In the genomic region with DNA sequence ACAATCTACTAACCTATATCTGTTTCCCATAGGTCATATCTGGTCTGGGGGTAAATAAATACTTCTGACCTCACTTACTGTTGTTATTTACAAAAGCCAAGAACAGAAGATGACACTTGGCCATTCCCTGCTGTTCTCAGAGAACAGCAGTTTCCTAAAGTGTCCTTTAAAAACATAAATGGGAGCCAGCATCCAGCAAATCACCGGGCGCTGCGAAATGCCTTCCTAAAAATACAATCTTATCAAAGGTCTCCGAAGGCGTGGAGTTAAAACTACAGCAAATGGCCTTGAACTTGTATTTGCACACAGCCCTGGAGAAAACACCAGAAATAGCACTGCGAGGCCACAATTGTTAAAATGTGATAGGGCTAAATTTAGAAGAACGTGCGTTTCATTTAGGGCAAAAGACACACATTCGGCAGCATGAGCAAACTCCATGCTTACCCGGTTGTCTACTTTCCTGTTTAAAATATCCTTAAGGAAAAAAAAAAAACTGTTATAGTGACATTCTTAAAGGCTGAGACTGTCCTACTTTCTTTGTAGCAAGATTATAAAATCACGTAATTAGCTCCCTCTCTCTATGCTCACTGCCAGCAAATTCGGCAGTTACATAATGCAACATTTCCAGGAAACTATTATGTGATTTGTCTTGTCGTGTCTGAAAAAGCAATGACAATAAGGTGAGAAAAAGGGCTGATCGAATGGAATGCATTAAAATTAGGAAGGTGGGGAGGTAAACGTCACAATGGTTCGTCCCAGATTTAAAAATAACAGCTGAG, we compare ENCODE assay signal across 1 cellular context.
TF ChIP-seq lines count a peak whose summit lies in the region.

No MANE protein-coding gene starts in this region.

TF ChIP-seq in HepG2, 621 proteins besides CTCF, POLR2A, EP300 and RAD21 (continued from another document and continues in another):
- TF ChIP-seq GLI4 (CRISPR knock-in tag; IDR thresholded peaks at IDR 0.05; ENCODE audit: borderline replicate concordance) (no peak), TCF7L2 (IDR thresholded peaks at IDR 0.05; ENCODE audit: low read depth, low read length) (no peak), ZNF121 (CRISPR knock-in tag; IDR thresholded peaks at IDR 0.05) (no peak), ZNF781 (CRISPR knock-in tag; IDR thresholded peaks at IDR 0.05; ENCODE audit: borderline replicate concordance, not compliant biosample characterization) (no peak), KDM5B (CRISPR knock-in tag; IDR thresholded peaks at IDR 0.05; ENCODE audit: borderline replicate concordance) (no peak), ZSCAN29 (CRISPR knock-in tag; conservative IDR thresholded peaks at IDR 0.05) (no peak), ARID4A (CRISPR knock-in tag; IDR thresholded peaks at IDR 0.05; ENCODE audit: borderline replicate concordance) (no peak; the same call in 1 of the 2 replicates), ZSCAN9 (CRISPR knock-in tag; IDR thresholded peaks at IDR 0.05; ENCODE audit: borderline replicate concordance) (no peak), STAT5B (CRISPR knock-in tag; IDR thresholded peaks at IDR 0.05) (no peak), DNMT1 (CRISPR knock-in tag; IDR thresholded peaks at IDR 0.05) (no peak), ZGPAT (CRISPR knock-in tag; IDR thresholded peaks at IDR 0.05) (0 out of 2 replicates have a peak, but pooled peaks have one; percentile 0), ZNF543 (CRISPR knock-in tag; IDR thresholded peaks at IDR 0.05) (no peak), NCOR1 (IDR thresholded peaks at IDR 0.05; ENCODE audit: borderline replicate concordance, low read length) (peak; percentile 46; the same call in 1 of the 2 replicates), MED13 (CRISPR knock-in tag; IDR thresholded peaks at IDR 0.05) (no peak), BRD4 (CRISPR knock-in tag; IDR thresholded peaks at IDR 0.05) (no peak), MYNN (CRISPR knock-in tag; IDR thresholded peaks at IDR 0.05; ENCODE audit: low read depth) (no peak), HNRNPH1 (optimal IDR thresholded peaks at IDR 0.05; ENCODE audit: low read depth, low read length) (no peak), ZBTB14 (CRISPR knock-in tag; IDR thresholded peaks at IDR 0.05) (no peak), SYNCRIP (IDR thresholded peaks at IDR 0.05; ENCODE audit: insufficient read depth, low read depth, low read length) (no peak), SAP130 (CRISPR knock-in tag; IDR thresholded peaks at IDR 0.05; ENCODE audit: low read depth) (peak; percentile 67), NAIF1 (CRISPR knock-in tag; IDR thresholded peaks at IDR 0.05; ENCODE audit: borderline replicate concordance) (no peak; the same call in 1 of the 2 replicates), IRF1 (CRISPR knock-in tag; IDR thresholded peaks at IDR 0.05; ENCODE audit: low read depth) (no peak), ZNF431 (CRISPR knock-in tag; IDR thresholded peaks at IDR 0.05; ENCODE audit: borderline replicate concordance, low read depth) (no peak), ZNF326 (CRISPR knock-in tag; IDR thresholded peaks at IDR 0.05; ENCODE audit: borderline replicate concordance) (no peak), ZFAT (CRISPR knock-in tag; conservative IDR thresholded peaks at IDR 0.05) (no peak), ZNF274 (CRISPR knock-in tag; IDR thresholded peaks at IDR 0.05) (no peak), PRDM15 (CRISPR knock-in tag; IDR thresholded peaks at IDR 0.05) (no peak), DMAP1 (CRISPR knock-in tag; IDR thresholded peaks at IDR 0.05) (no peak; the same call in 1 of the 2 replicates), ZNF772 (CRISPR knock-in tag; IDR thresholded peaks at IDR 0.05) (no peak), RFX3 (CRISPR knock-in tag; IDR thresholded peaks at IDR 0.05) (no peak), NFYC (CRISPR knock-in tag; IDR thresholded peaks at IDR 0.05) (no peak), MAFK (conservative IDR thresholded peaks at IDR 0.05 in 1 of 2, IDR thresholded peaks at IDR 0.05 in 1 of 2; ENCODE audit: low read length in 2 of 2) (no peak), MTF1 (CRISPR knock-in tag; IDR thresholded peaks at IDR 0.05) (no peak), IRX3 (CRISPR knock-in tag; IDR thresholded peaks at IDR 0.05; ENCODE audit: borderline replicate concordance, low read depth) (no peak), RARA (CRISPR knock-in tag; IDR thresholded peaks at IDR 0.05) (no peak; the same call in 1 of the 2 replicates), SOX6 (IDR thresholded peaks at IDR 0.05) (no peak), SOX6 (CRISPR knock-in tag; IDR thresholded peaks at IDR 0.05) (peak; percentile 56; the same call in 1 of the 2 replicates), POLR2AphosphoS5 (IDR thresholded peaks at IDR 0.05; ENCODE audit: low read depth, low read length) (peak; percentile 48; the same call in 1 of the 2 replicates)
- TF ChIP-seq, protein P1, sequence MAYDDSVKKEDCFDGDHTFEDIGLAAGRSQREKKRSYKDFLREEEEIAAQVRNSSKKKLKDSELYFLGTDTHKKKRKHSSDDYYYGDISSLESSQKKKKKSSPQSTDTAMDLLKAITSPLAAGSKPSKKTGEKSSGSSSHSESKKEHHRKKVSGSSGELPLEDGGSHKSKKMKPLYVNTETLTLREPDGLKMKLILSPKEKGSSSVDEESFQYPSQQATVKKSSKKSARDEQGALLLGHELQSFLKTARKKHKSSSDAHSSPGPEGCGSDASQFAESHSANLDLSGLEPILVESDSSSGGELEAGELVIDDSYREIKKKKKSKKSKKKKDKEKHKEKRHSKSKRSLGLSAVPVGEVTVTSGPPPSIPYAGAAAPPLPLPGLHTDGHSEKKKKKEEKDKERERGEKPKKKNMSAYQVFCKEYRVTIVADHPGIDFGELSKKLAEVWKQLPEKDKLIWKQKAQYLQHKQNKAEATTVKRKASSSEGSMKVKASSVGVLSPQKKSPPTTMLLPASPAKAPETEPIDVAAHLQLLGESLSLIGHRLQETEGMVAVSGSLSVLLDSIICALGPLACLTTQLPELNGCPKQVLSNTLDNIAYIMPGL (CRISPR knock-in tag; IDR thresholded peaks at IDR 0.05; ENCODE audit: borderline replicate concordance in 1 of 2, low read depth in 1 of 2), result 0 out of 4 replicates have a peak, but pooled peaks of 1 of the 2 experiments have one; percentile 2
- TF ChIP-seq, protein P2, sequence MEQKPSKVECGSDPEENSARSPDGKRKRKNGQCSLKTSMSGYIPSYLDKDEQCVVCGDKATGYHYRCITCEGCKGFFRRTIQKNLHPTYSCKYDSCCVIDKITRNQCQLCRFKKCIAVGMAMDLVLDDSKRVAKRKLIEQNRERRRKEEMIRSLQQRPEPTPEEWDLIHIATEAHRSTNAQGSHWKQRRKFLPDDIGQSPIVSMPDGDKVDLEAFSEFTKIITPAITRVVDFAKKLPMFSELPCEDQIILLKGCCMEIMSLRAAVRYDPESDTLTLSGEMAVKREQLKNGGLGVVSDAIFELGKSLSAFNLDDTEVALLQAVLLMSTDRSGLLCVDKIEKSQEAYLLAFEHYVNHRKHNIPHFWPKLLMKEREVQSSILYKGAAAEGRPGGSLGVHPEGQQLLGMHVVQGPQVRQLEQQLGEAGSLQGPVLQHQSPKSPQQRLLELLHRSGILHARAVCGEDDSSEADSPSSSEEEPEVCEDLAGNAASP (CRISPR knock-in tag; IDR thresholded peaks at IDR 0.05; ENCODE audit: borderline replicate concordance), result 0 out of 2 replicates have a peak, but pooled peaks have one; percentile 31
- TF ChIP-seq, protein P3, sequence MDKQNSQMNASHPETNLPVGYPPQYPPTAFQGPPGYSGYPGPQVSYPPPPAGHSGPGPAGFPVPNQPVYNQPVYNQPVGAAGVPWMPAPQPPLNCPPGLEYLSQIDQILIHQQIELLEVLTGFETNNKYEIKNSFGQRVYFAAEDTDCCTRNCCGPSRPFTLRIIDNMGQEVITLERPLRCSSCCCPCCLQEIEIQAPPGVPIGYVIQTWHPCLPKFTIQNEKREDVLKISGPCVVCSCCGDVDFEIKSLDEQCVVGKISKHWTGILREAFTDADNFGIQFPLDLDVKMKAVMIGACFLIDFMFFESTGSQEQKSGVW (CRISPR knock-in tag; IDR thresholded peaks at IDR 0.05; ENCODE audit: borderline replicate concordance), result no peak
- TF ChIP-seq, protein P4, sequence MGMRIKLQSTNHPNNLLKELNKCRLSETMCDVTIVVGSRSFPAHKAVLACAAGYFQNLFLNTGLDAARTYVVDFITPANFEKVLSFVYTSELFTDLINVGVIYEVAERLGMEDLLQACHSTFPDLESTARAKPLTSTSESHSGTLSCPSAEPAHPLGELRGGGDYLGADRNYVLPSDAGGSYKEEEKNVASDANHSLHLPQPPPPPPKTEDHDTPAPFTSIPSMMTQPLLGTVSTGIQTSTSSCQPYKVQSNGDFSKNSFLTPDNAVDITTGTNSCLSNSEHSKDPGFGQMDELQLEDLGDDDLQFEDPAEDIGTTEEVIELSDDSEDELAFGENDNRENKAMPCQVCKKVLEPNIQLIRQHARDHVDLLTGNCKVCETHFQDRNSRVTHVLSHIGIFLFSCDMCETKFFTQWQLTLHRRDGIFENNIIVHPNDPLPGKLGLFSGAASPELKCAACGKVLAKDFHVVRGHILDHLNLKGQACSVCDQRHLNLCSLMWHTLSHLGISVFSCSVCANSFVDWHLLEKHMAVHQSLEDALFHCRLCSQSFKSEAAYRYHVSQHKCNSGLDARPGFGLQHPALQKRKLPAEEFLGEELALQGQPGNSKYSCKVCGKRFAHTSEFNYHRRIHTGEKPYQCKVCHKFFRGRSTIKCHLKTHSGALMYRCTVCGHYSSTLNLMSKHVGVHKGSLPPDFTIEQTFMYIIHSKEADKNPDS (CRISPR knock-in tag; IDR thresholded peaks at IDR 0.05), result no peak
